Comparison of ENCODE assay signal across 8 cellular contexts in the genomic region with DNA sequence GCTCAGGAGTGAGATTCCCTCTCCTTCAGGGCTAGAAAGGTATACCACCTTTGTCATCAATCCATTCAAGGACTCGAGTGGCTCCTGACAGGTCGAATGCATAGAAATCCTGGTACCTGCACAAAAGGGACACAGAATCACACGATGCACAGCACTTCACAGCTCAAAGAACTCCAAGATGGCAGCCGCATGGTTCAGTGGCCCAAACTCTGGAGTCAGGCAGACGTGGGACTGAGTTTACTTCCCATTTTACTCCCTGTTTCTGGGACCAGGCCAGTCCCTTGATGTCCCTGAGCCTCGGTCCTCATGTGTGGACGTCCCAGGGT. TPM values are rescaled to one million over a fixed set of nuclear protein-coding genes. Genes with fewer than 3 reads are reported as not detected.
DNase-seq lines count a peak whose midpoint lies in the region; ATAC-seq and TF ChIP-seq lines count a peak whose summit lies in the region.

No MANE protein-coding gene starts in this region.

- no peaks in the 10 kb centered on the region for H3K9me2 ChIP-seq in neural cell (ENCODE audit: insufficient read depth, low read length)

- H3F3A ChIP-seq in neural cell (ENCODE audit: insufficient read depth, low read length, poor library complexity, severe bottlenecking): no peaks in the 10 kb centered on the region

- H3K9ac ChIP-seq in duodenal mucosa (ENCODE audit: low read depth in 1 of 2, low read length in 2 of 2) (peak overlapping the region; percentile 87 to 88), neural cell (ENCODE audit: low read length) (peak overlapping the region; percentile 80)

- ATAC-seq in GM21390 (IDR thresholded peaks at IDR 0.05; ENCODE audit: unreplicated experiment): no peak

- H3K4me3 ChIP-seq in LNCaP clone FGC (ENCODE audit: low read depth, low read length) (peak overlapping the region; percentile 63), duodenal mucosa (ENCODE audit: low read depth in 1 of 2, low read length in 2 of 2) (peak overlapping the region; percentile 95 to 99), neural cell (ENCODE audit: low read length) (peak overlapping the region; percentile 70)

- DNase-seq in LNCaP clone FGC (ENCODE audit: low read depth) (no peak), cerebellum (ENCODE audit: low spot score) (no peak), EL (no peak), OCI-M2 (lab: John Stamatoyannopoulos, UW; ENCODE audit: unreplicated experiment) (no peak)

- no peak for TF ChIP-seq RAD21 in neural cell (conservative IDR thresholded peaks at IDR 0.05)

- H3K79me2 ChIP-seq in neural cell (replicated peaks; ENCODE audit: insufficient read depth, low read length): peaks cover 11% of the 10 kb centered on the region

- H3K27me3 ChIP-seq in duodenal mucosa (ENCODE audit: control insufficient read depth in 1 of 2, insufficient read depth in 2 of 2, low read length in 2 of 2) (no peaks in the 10 kb centered on the region), neural cell (ENCODE audit: insufficient read depth, low read depth, low read length) (no peaks in the 10 kb centered on the region)

- peaks cover 12 to 30% of the 10 kb centered on the region in 2 donors for H3K4me1 ChIP-seq in duodenal mucosa (ENCODE audit: control insufficient read depth in 1 of 2, insufficient read depth in 2 of 2, low read length in 2 of 2)

- TF ChIP-seq EP300 in neural cell (conservative IDR thresholded peaks at IDR 0.05; ENCODE audit: poor library complexity, severe bottlenecking): no peak

- H3K4me2 ChIP-seq in neural cell (ENCODE audit: low read length): peak overlapping the region; percentile 92

- H3K27ac ChIP-seq in C4-2B (peak overlapping the region; percentile 88), duodenal mucosa (ENCODE audit: low read depth, low read length) (peak overlapping the region; percentile 60), neural cell (ENCODE audit: low read length) (peak overlapping the region; percentile 89)

- no peaks in the 10 kb centered on the region for H4K20me1 ChIP-seq in neural cell (ENCODE audit: insufficient read depth)

- peak overlapping the region; percentile 81 for H2AFZ ChIP-seq in neural cell (ENCODE audit: low read depth, low read length)

- H3K9me3 ChIP-seq in duodenal mucosa (ENCODE audit: control insufficient read depth in 1 of 2, low read length in 2 of 2) (no peaks in the 10 kb centered on the region), neural cell (ENCODE audit: low read length) (no peaks in the 10 kb centered on the region)

- no peak for TF ChIP-seq CTCF in C4-2B (conservative IDR thresholded peaks at IDR 0.05)
- TF ChIP-seq CTCF in LNCaP clone FGC (IDR thresholded peaks at IDR 0.05; ENCODE audit: control insufficient read depth, extremely low read depth, insufficient read depth): no peak
- TF ChIP-seq CTCF in neural cell (IDR thresholded peaks at IDR 0.05; ENCODE audit: poor library complexity, severe bottlenecking): no peak

- H3K36me3 ChIP-seq in duodenal mucosa (ENCODE audit: control insufficient read depth in 1 of 2, insufficient read depth in 2 of 2, low read length in 2 of 2): peaks cover 7 to 24% of the 10 kb centered on the region in 2 donors
- H3K36me3 ChIP-seq in neural cell (ENCODE audit: insufficient read depth, low read length): no peaks in the 10 kb centered on the region

TF ChIP-seq in neural cell, 6 proteins besides CTCF, POLR2A, EP300 and RAD21:
- TF ChIP-seq POLR2AphosphoS5 (IDR thresholded peaks at IDR 0.05) (no peak), MXI1 (conservative IDR thresholded peaks at IDR 0.05; ENCODE audit: poor library complexity, severe bottlenecking) (no peak)
TF ChIP-seq in neural cell: peak in this region for 0.

RNA-seq across cellular contexts. Expression of a gene that starts 0.5 kb away (rescaled TPM):
- 75.4 and 103 TPM in 2 replicates for polyA plus RNA-seq in neural cell
- 54.5 and 59.0 TPM in 2 replicates for polyA minus RNA-seq in neural cell
- total RNA-seq in cerebellum: 34.4 TPM

RNA-seq across cellular contexts. Expression of a gene that starts 4.5 kb away (rescaled TPM):
- polyA plus RNA-seq in neural cell: 3.0 and 4.7 TPM in 2 replicates
- polyA minus RNA-seq in neural cell: not detected in 2 replicates
- 2.3 TPM for total RNA-seq in cerebellum

RNA-seq across cellular contexts. Expression of a gene that starts 52.7 kb away (rescaled TPM):
- 29.9 and 55.6 TPM in 2 replicates for polyA plus RNA-seq in neural cell
- 77.4 and 83.8 TPM in 2 replicates for polyA minus RNA-seq in neural cell
- 24.3 TPM for total RNA-seq in cerebellum
